In genomic region chr17:66673668-66674276, GRCh38 we compare ENCODE assay signal across 2 cellular contexts.
A peak's percentile ranks its signal among the peaks of the same experiment; 100 is the strongest.
TF ChIP-seq lines count a peak whose summit lies in the region.

No MANE protein-coding gene starts in this region.

TF ChIP-seq in Ishikawa, 13 proteins besides CTCF, POLR2A, EP300 and RAD21 (continued from another document):
- TF ChIP-seq REST (IDR thresholded peaks at IDR 0.05; ENCODE audit: low read depth): no peak
TF ChIP-seq in Ishikawa: peak in this region for 0.

TF ChIP-seq in GM12878, 131 proteins besides CTCF, POLR2A, EP300 and RAD21 (continued from another document):
- TF ChIP-seq SKIL (IDR thresholded peaks at IDR 0.05; ENCODE audit: low read depth, poor library complexity, severe bottlenecking) (peak; percentile 19), CBX5 (IDR thresholded peaks at IDR 0.05; ENCODE audit: low read depth) (no peak), NR2C2 (IDR thresholded peaks at IDR 0.05; ENCODE audit: borderline replicate concordance, control insufficient read depth, insufficient read length, low read depth) (no peak), SMAD1 (IDR thresholded peaks at IDR 0.05; ENCODE audit: low read depth, partially characterized antibody) (no peak), WRNIP1 (IDR thresholded peaks at IDR 0.05; ENCODE audit: borderline replicate concordance, low read depth, low read length) (0 out of 2 replicates have a peak, but pooled peaks have one; percentile 33), MEF2A (IDR thresholded peaks at IDR 0.05; ENCODE audit: insufficient read depth, low read depth, low read length) (no peak), BHLHE40 (IDR thresholded peaks at IDR 0.05; ENCODE audit: borderline replicate concordance in 1 of 2, low read depth in 2 of 2, low read length in 1 of 2) (peak; percentile 37; a peak in 3 of 4 replicates), STAT3 (IDR thresholded peaks at IDR 0.05; ENCODE audit: low read depth, low read length) (0 out of 2 replicates have a peak, but pooled peaks have one; percentile 54), IKZF2 (IDR thresholded peaks at IDR 0.05) (peak; percentile 36 to 49; a peak in 2 of 4 replicates), PBX3 (IDR thresholded peaks at IDR 0.05; ENCODE audit: insufficient replicate concordance, low read depth, low read length) (no peak), RAD51 (IDR thresholded peaks at IDR 0.05) (peak; percentile 82), ASH2L (IDR thresholded peaks at IDR 0.05; ENCODE audit: borderline replicate concordance, low read depth) (no peak), ZNF687 (IDR thresholded peaks at IDR 0.05) (peak; percentile 47; the same call in 1 of the 2 replicates), ATF7 (IDR thresholded peaks at IDR 0.05; ENCODE audit: low read depth) (peak; percentile 42; the same call in 1 of the 2 replicates)
